Comparison of ENCODE assay signal across 23 cellular contexts in genomic region chr3:12325594-12326295, GRCh38. TPM values are rescaled to one million over a fixed set of nuclear protein-coding genes. Genes with fewer than 3 reads are reported as not detected.
A peak's percentile ranks its signal among the peaks of the same experiment; 100 is the strongest.
DNase-seq lines count a peak whose midpoint lies in the region; ATAC-seq and TF ChIP-seq lines count a peak whose summit lies in the region.
"Had no signal": no experiment of that assay in that cellular context is flagged by ENCODE, and none has a peak within 500 bp of the region (broad histone marks: within the 10 kb centered on the region; RNA-seq: fewer than 3 reads in every experiment).

No MANE protein-coding gene starts in this region.

- TF ChIP-seq CTCF in left ventricle myocardium inferior (IDR thresholded peaks at IDR 0.05; ENCODE audit: borderline replicate concordance) (no peak), uterus (IDR thresholded peaks at IDR 0.05) (no peak)

- H3K27me3 ChIP-seq in left ventricle myocardium inferior (ENCODE audit: low read depth): no peaks in the 10 kb centered on the region
- no peaks in the 10 kb centered on the region for H3K27me3 ChIP-seq in uterus

- ATAC-seq in Right ventricle myocardium superior (ENCODE audit: poor library complexity): no peak
- ATAC-seq: HCT116, psoas muscle, Right ventricle myocardium inferior had no signal

- H3K27ac ChIP-seq in left ventricle myocardium inferior (replicated peaks) (peak overlapping the region; percentile 6), uterus (peak overlapping the region; percentile 17 to 34)
- H3K27ac ChIP-seq: psoas muscle, WERI-Rb-1 had no signal

- H3K9me3 ChIP-seq in left ventricle myocardium inferior (replicated peaks) (no peaks in the 10 kb centered on the region), uterus (no peaks in the 10 kb centered on the region)
- H3K9me3 ChIP-seq: psoas muscle had no signal

- no peak for TF ChIP-seq POLR2A in uterus (IDR thresholded peaks at IDR 0.05)

- H3K36me3 ChIP-seq in left ventricle myocardium inferior: no peaks in the 10 kb centered on the region
- H3K36me3 ChIP-seq in uterus: no peaks in the 10 kb centered on the region
- H3K36me3 ChIP-seq: WERI-Rb-1 had no signal

- DNase-seq in left ventricle myocardium inferior (no peak), Right ventricle myocardium superior (no peak), SKM-1 (lab: John Stamatoyannopoulos, UW; ENCODE audit: unreplicated experiment) (peak; percentile 92), medulla oblongata (ENCODE audit: extremely low spot score) (peak; percentile 4), uterus (no peak), RPMI8226 (no peak), NCI-H226 (no peak), H4 (ENCODE audit: low spot score) (no peak)
- DNase-seq: activated CD4-positive, alpha-beta memory T cell treated with anti-CD3 and anti-CD28 coated beads, Interleukin-2, amount 10 ng/mL, durations not matched to agents 7 days and 5 days; activated T-cell treated with anti-CD3 and anti-CD28 coated beads, Interleukin-2, amount 50 U/mL, for 48 hours; CD4-positive, CD25-positive, alpha-beta regulatory T cell; dermis blood vessel endothelial cell; DMS53; foreskin melanocyte; NCI-H1930; NCI-H446 treated with DMSO at 0.1 percent for 48 hours; nephron progenitor cell; NK-92 treated with Interleukin-12 subunit alpha and Interleukin-12 subunit beta, amount 100 ng/mL, for 24 hours; psoas muscle; WERI-Rb-1 had no signal

- H3K4me1 ChIP-seq in left ventricle myocardium inferior: peaks cover 20% of the 10 kb centered on the region
- no peaks in the 10 kb centered on the region for H3K4me1 ChIP-seq in uterus
- H3K4me1 ChIP-seq: psoas muscle had no signal

- intact Hi-C loops in left ventricle myocardium inferior (cut with micrococcal nuclease) (no loop called here), Right ventricle myocardium superior (cut with DNase I) (no loop called here), uterus (cut with DNase I; ENCODE audit: low total_unique reads) (no loop called here)

- H3K4me3 ChIP-seq in left ventricle myocardium inferior: no peak overlapping the region
- H3K4me3 ChIP-seq in uterus: no peak overlapping the region
- H3K4me3 ChIP-seq: psoas muscle, skin epidermis had no signal

RNA-seq across cellular contexts. Expression of gene PPARG, which starts 36.9 kb away (rescaled TPM):
- total RNA-seq in left ventricle myocardium inferior (15.6 TPM), Right ventricle myocardium superior (23.6 TPM), uterus (10 to 100 TPM in 2 of 4 donors, 1 to 10 TPM in 2; 5.1 to 29.1 (median 12.9) TPM)
- 34.7 and 36.8 TPM in 2 replicates for total RNA-seq in H4 (2014; rRNA removed; shearing (Covaris generic))

Comparison
In these comparisons a context has a peak if more than half of its experiments do, and no peak if none do; other contexts are left out.
1. DNase-seq: peak in SKM-1 (single experiment) and medulla oblongata (single experiment); none in left ventricle myocardium inferior (single experiment), Right ventricle myocardium superior (single experiment), uterus (0 of 2), RPMI8226 (single experiment), NCI-H226 (single experiment) and H4 (single experiment).